In genomic region chr11:128462189-128462588, GRCh38 we compare ENCODE assay signal across 21 cellular contexts.
DNase-seq lines count a peak whose midpoint lies in the region; ATAC-seq and TF ChIP-seq lines count a peak whose summit lies in the region.
"Had no signal": no experiment of that assay in that cellular context is flagged by ENCODE, and none has a peak within 500 bp of the region (broad histone marks: within the 10 kb centered on the region; RNA-seq: fewer than 3 reads in every experiment).

No MANE protein-coding gene starts in this region.

- H3K4me2 ChIP-seq in smooth muscle cell, result no peak overlapping the region

- H3K4me3 Mint-ChIP-seq in activated T-cell treated with anti-CD3 and anti-CD28 coated beads, Interleukin-2, amount 50 U/mL, for 24 hours, result no peak overlapping the region
- H3K4me3 Mint-ChIP-seq in T-helper 17 cell, result no peak overlapping the region
- H3K4me3 Mint-ChIP-seq: endodermal cell, nephron had no signal

- H3K79me2 ChIP-seq in smooth muscle cell (ENCODE audit: low read depth), result peaks cover 13% of the 10 kb centered on the region

- no peaks in the 10 kb centered on the region for H3K9me3 Mint-ChIP-seq in activated T-cell treated with anti-CD3 and anti-CD28 coated beads, Interleukin-2, amount 50 U/mL, for 24 hours
- H3K9me3 Mint-ChIP-seq: endodermal cell, nephron had no signal

- no peak overlapping the region for H3K9ac ChIP-seq in smooth muscle cell (ENCODE audit: low read depth)

- no peak for DNase-seq in activated T-cell treated with anti-CD3 and anti-CD28 coated beads, Interleukin-2, amount 50 U/mL, for 24 hours
- DNase-seq in activated T-cell treated with anti-CD3 and anti-CD28 coated beads, Interleukin-2, amount 50 U/mL, for 1 hour, result no peak
- DNase-seq in T-helper 17 cell (no peak), smooth muscle cell (lab: John Stamatoyannopoulos, UW; ENCODE audit: unreplicated experiment) (no peak), coronary artery (ENCODE audit: low spot score) (no peak), ovary (no peak), NCI-H1436 treated with DMSO at 0.1 percent for 48 hours (lab: John Stamatoyannopoulos, UW) (no peak)
- no peak for DNase-seq in effector memory CD4-positive, alpha-beta T cell
- DNase-seq: ACHN; activated CD4-positive, CD25-positive, alpha-beta regulatory T cell; cerebellar nuclear complex; DND-41; endodermal cell; NCI-H1417 treated with DMSO at 0.1 percent for 48 hours; NCI-H2171; NCI-H69; SIG-M5; stimulated activated CD4-positive, alpha-beta T cell treated with anti-CD3 and anti-CD28 coated beads, Interleukin-12 subunit alpha, Interleukin-12 subunit beta, amount 100 ng/mL, for 4 hours; tibial artery had no signal

- H3K36me3 Mint-ChIP-seq in activated T-cell treated with anti-CD3 and anti-CD28 coated beads, Interleukin-2, amount 50 U/mL, for 24 hours (ENCODE audit: low read depth), result peaks cover 99% of the 10 kb centered on the region
- peaks cover 27% of the 10 kb centered on the region for H3K36me3 Mint-ChIP-seq in T-helper 17 cell (ENCODE audit: low read depth)

- no peak for TF ChIP-seq POLR2A in ovary (IDR thresholded peaks at IDR 0.05)

- H3K4me1 Mint-ChIP-seq in activated T-cell treated with anti-CD3 and anti-CD28 coated beads, Interleukin-2, amount 50 U/mL, for 24 hours (ENCODE audit: low read depth), result peaks cover 91% of the 10 kb centered on the region
- H3K4me1 Mint-ChIP-seq in T-helper 17 cell, result peaks cover 67% of the 10 kb centered on the region

- H3K4me1 ChIP-seq in effector memory CD4-positive, alpha-beta T cell (ENCODE audit: control insufficient read depth, insufficient read depth, low read length, poor library complexity, severe bottlenecking), result peaks cover 52% of the 10 kb centered on the region
- H3K4me1 ChIP-seq in smooth muscle cell (ENCODE audit: low read depth) (peaks cover 7% of the 10 kb centered on the region), ovary (ENCODE audit: insufficient read depth) (peaks cover 4% of the 10 kb centered on the region)

- intact Hi-C loops in ovary (cut with DNase I), result no loop called here

- H3K4me3 ChIP-seq in effector memory CD4-positive, alpha-beta T cell (ENCODE audit: insufficient read depth, low read depth, low read length, poor library complexity, severe bottlenecking), result no peak overlapping the region
- H3K4me3 ChIP-seq in smooth muscle cell (no peak overlapping the region), coronary artery (no peak overlapping the region), ovary (no peak overlapping the region)
- H3K4me3 ChIP-seq: lung, tibial artery had no signal

- H4K20me1 ChIP-seq in smooth muscle cell (ENCODE audit: low read depth), result no peaks in the 10 kb centered on the region

- no peaks in the 10 kb centered on the region for H3K27me3 Mint-ChIP-seq in activated T-cell treated with anti-CD3 and anti-CD28 coated beads, Interleukin-2, amount 50 U/mL, for 24 hours
- no peaks in the 10 kb centered on the region for H3K27me3 Mint-ChIP-seq in T-helper 17 cell

- H3F3A ChIP-seq in smooth muscle cell (ENCODE audit: low read depth), result peaks cover 39% of the 10 kb centered on the region

- H3K9me3 ChIP-seq in T-helper 17 cell (ENCODE audit: control insufficient read depth, low read length, poor library complexity, severe bottlenecking), result no peaks in the 10 kb centered on the region
- no peaks in the 10 kb centered on the region for H3K9me3 ChIP-seq in effector memory CD4-positive, alpha-beta T cell (ENCODE audit: control insufficient read depth, low read length)
- no peaks in the 10 kb centered on the region for H3K9me3 ChIP-seq in smooth muscle cell (replicated peaks; ENCODE audit: low read depth)
- no peaks in the 10 kb centered on the region for H3K9me3 ChIP-seq in ovary
- H3K9me3 ChIP-seq: tibial artery had no signal

- peak overlapping the region; percentile 99 for H3K27ac Mint-ChIP-seq in activated T-cell treated with anti-CD3 and anti-CD28 coated beads, Interleukin-2, amount 50 U/mL, for 24 hours
- peak overlapping the region; percentile 100 for H3K27ac Mint-ChIP-seq in T-helper 17 cell

- peak overlapping the region; percentile 93 for H3K27ac ChIP-seq in effector memory CD4-positive, alpha-beta T cell (ENCODE audit: insufficient read depth, low read length, poor library complexity, severe bottlenecking)
- H3K27ac ChIP-seq in smooth muscle cell (ENCODE audit: low read depth) (peak overlapping the region; percentile 73), coronary artery (no peak overlapping the region), ovary (no peak overlapping the region)

- H3K27me3 ChIP-seq in effector memory CD4-positive, alpha-beta T cell (replicated peaks; ENCODE audit: control insufficient read depth, insufficient read depth, low read length, poor library complexity, severe bottlenecking), result no peaks in the 10 kb centered on the region
- H3K27me3 ChIP-seq in smooth muscle cell (ENCODE audit: low read depth), result no peaks in the 10 kb centered on the region
- H3K27me3 ChIP-seq in ovary, result no peaks in the 10 kb centered on the region
- H3K27me3 ChIP-seq: tibial artery had no signal

- TF ChIP-seq CTCF in smooth muscle cell (IDR thresholded peaks at IDR 0.05; ENCODE audit: borderline replicate concordance, insufficient read depth, poor library complexity, severe bottlenecking) (no peak), coronary artery (IDR thresholded peaks at IDR 0.05) (no peak), ovary (IDR thresholded peaks at IDR 0.05) (no peak)

- ATAC-seq in T-helper 17 cell, result no peak

- no peak overlapping the region for H2AFZ ChIP-seq in smooth muscle cell (ENCODE audit: low read depth)

- H3K36me3 ChIP-seq in effector memory CD4-positive, alpha-beta T cell (ENCODE audit: control insufficient read depth, insufficient read depth, low read length), result peaks cover 82% of the 10 kb centered on the region
- peaks cover 4% of the 10 kb centered on the region for H3K36me3 ChIP-seq in smooth muscle cell (ENCODE audit: low read depth)
- no peaks in the 10 kb centered on the region for H3K36me3 ChIP-seq in ovary

- no peak for TF ChIP-seq EP300 in ovary (IDR thresholded peaks at IDR 0.05)

- 96% methylated on average over 13 of the region's 13 CpGs for WGBS in smooth muscle cell (ENCODE audit: low lambda C conversion rate)
- 89 to 97% (median 97%) methylated on average over 13 of the region's 13 CpGs for WGBS in ovary, 3 donors

Comparison
In these comparisons a context has a peak if more than half of its experiments do, and no peak if none do; other contexts are left out.
1. H3K27ac ChIP-seq: peak in effector memory CD4-positive, alpha-beta T cell (single experiment) and smooth muscle cell (single experiment); none in coronary artery (0 of 2) and ovary (0 of 2).